In genomic region chr10:97633921-97634320, GRCh38 we compare ENCODE assay signal across 6 cellular contexts. TPM values are rescaled to one million over a fixed set of nuclear protein-coding genes. Genes with fewer than 3 reads are reported as not detected.
DNase-seq lines count a peak whose midpoint lies in the region; TF ChIP-seq lines count a peak whose summit lies in the region.

No MANE protein-coding gene starts in this region.

- H3K4me2 ChIP-seq in Karpas-422 (ENCODE audit: low read depth, low read length, poor library complexity, severe bottlenecking) = no peak overlapping the region

- no peaks in the 10 kb centered on the region for H3K9me2 ChIP-seq in Karpas-422 (replicated peaks; ENCODE audit: insufficient read depth, low read length)

- H2AFZ ChIP-seq in Karpas-422 (ENCODE audit: low read length) = no peak overlapping the region

- 0 out of 2 replicates have a peak, but pooled peaks have one; percentile 19 for TF ChIP-seq CTCF in A673 (conservative IDR thresholded peaks at IDR 0.05; ENCODE audit: low read depth, low read length)

- POLR2A ChIA-PET in A673 (lab: Charles Lee; ENCODE audit: low non-redundant PET) = no interaction called here

- intact Hi-C loops in A673 (cut with micrococcal nuclease; ENCODE audit: unreplicated experiment) = no loop called here

- H4K20me1 ChIP-seq in Karpas-422 (ENCODE audit: insufficient read depth, low read depth, low read length) = no peaks in the 10 kb centered on the region

- peaks cover 12% of the 10 kb centered on the region for H3K4me1 ChIP-seq in A673 (ENCODE audit: insufficient read depth, low read length, poor library complexity, severe bottlenecking)
- no peaks in the 10 kb centered on the region for H3K4me1 ChIP-seq in ectodermal cell (ENCODE audit: control insufficient read depth, insufficient read depth, low read length)
- no peaks in the 10 kb centered on the region for H3K4me1 ChIP-seq in Karpas-422 (ENCODE audit: low read length)

- H3K79me2 ChIP-seq in Karpas-422 (ENCODE audit: low read length) = no peaks in the 10 kb centered on the region

- H3K4me3 ChIP-seq in A673 (ENCODE audit: low read depth, low read length, poor library complexity, severe bottlenecking) (peak overlapping the region; percentile 74), ectodermal cell (ENCODE audit: insufficient read depth, low read depth, low read length) (peak overlapping the region; percentile 63), skeletal muscle cell (ENCODE audit: low read depth, low read length) (peak overlapping the region; percentile 90), Karpas-422 (ENCODE audit: low read length) (no peak overlapping the region)

- H3K36me3 ChIP-seq in A673 (ENCODE audit: insufficient read depth, low read length, poor library complexity, severe bottlenecking) (no peaks in the 10 kb centered on the region), ectodermal cell (ENCODE audit: control insufficient read depth, insufficient read depth, low read length) (no peaks in the 10 kb centered on the region), Karpas-422 (ENCODE audit: insufficient read depth, low read length) (no peaks in the 10 kb centered on the region)

- H3K9ac ChIP-seq in Karpas-422 (ENCODE audit: low read length) = no peak overlapping the region

- DNase-seq in A673 (ENCODE audit: low spot score) (peak; percentile 43), NCI-H146 treated with DMSO at 0.1 percent for 48 hours (lab: John Stamatoyannopoulos, UW; ENCODE audit: unreplicated experiment) (peak; percentile 18), skeletal muscle cell (ENCODE audit: low read depth) (no peak), Karpas-422 (no peak), NCI-H774 (lab: John Stamatoyannopoulos, UW) (no peak)

- H3K27ac ChIP-seq in A673 (ENCODE audit: low read depth, low read length, poor library complexity, severe bottlenecking) (peak overlapping the region; percentile 35), ectodermal cell (ENCODE audit: insufficient read depth, low read depth, low read length, poor library complexity, severe bottlenecking) (no peak overlapping the region), Karpas-422 (ENCODE audit: low read length) (no peak overlapping the region)

- H3K27me3 ChIP-seq in A673 (replicated peaks; ENCODE audit: insufficient read depth, low read depth, low read length, poor library complexity) = no peaks in the 10 kb centered on the region
- H3K27me3 ChIP-seq in ectodermal cell (ENCODE audit: control insufficient read depth, insufficient read depth, low read length, poor library complexity, severe bottlenecking) = no peaks in the 10 kb centered on the region
- no peaks in the 10 kb centered on the region for H3K27me3 ChIP-seq in Karpas-422 (ENCODE audit: low read length)

- BruUV-seq in A673 (replicated peaks; lab: Mats Ljungman, UMichigan) = no TSS peak

- H3K9me3 ChIP-seq in A673 (ENCODE audit: low read depth, low read length, poor library complexity, severe bottlenecking) (no peaks in the 10 kb centered on the region), ectodermal cell (ENCODE audit: control insufficient read depth, low read length) (no peaks in the 10 kb centered on the region), Karpas-422 (ENCODE audit: low read length) (no peaks in the 10 kb centered on the region)

- 86 to 90% methylated on average over 8 of the region's 8 CpGs for WGBS in ectodermal cell, 2 experiments

- CTCF ChIA-PET in A673 (lab: Charles Lee) = no interaction called here

RNA-seq across cellular contexts. Expression of gene MORN4, which starts 0.6 kb away (rescaled TPM):
- total RNA-seq in A673 (2021) = 8.4 and 13.4 TPM in 2 replicates
- polyA plus RNA-seq in ectodermal cell (2013, experiment 1 of 4) = 34.3 TPM
- polyA plus RNA-seq in ectodermal cell (2013, experiment 2 of 4) = 33.3 TPM
- polyA plus RNA-seq in ectodermal cell (2013, experiment 3 of 4) = 30.6 TPM
- 30.6 TPM for polyA plus RNA-seq in ectodermal cell (2013, experiment 4 of 4)
- not detected in 2 replicates for total RNA-seq in Karpas-422 (2014; rRNA removed; shearing (Covaris generic); ENCODE audit: low replicate concordance)

RNA-seq across cellular contexts. Expression of gene PI4K2A, which starts 6.5 kb away (rescaled TPM):
- 21.3 and 23.6 TPM in 2 replicates for total RNA-seq in A673 (2021)
- 22.9 TPM for polyA plus RNA-seq in ectodermal cell (2013, experiment 1 of 4)
- polyA plus RNA-seq in ectodermal cell (2013, experiment 2 of 4) = 25.3 TPM
- polyA plus RNA-seq in ectodermal cell (2013, experiment 3 of 4) = 16.9 TPM
- 18.3 TPM for polyA plus RNA-seq in ectodermal cell (2013, experiment 4 of 4)
- total RNA-seq in Karpas-422 (2014; rRNA removed; shearing (Covaris generic); ENCODE audit: low replicate concordance) = 4.4 and 8.3 TPM in 2 replicates

RNA-seq across cellular contexts. Expression of gene C10orf62, which starts 44.4 kb away (rescaled TPM):
- not detected in 2 replicates for total RNA-seq in A673 (2021)
- polyA plus RNA-seq in ectodermal cell (2013, experiment 1 of 4) = not detected
- not detected for polyA plus RNA-seq in ectodermal cell (2013, experiment 2 of 4)
- not detected for polyA plus RNA-seq in ectodermal cell (2013, experiment 3 of 4)
- polyA plus RNA-seq in ectodermal cell (2013, experiment 4 of 4) = not detected
- not detected in 2 replicates for total RNA-seq in Karpas-422 (2014; rRNA removed; shearing (Covaris generic); ENCODE audit: low replicate concordance)

RNA-seq across cellular contexts. Expression of gene HOGA1, which starts 49.7 kb away (rescaled TPM):
- not detected in 2 replicates for total RNA-seq in A673 (2021)
- 1.1 TPM for polyA plus RNA-seq in ectodermal cell (2013, experiment 1 of 4)
- polyA plus RNA-seq in ectodermal cell (2013, experiment 2 of 4) = 1.2 TPM
- 0.96 TPM for polyA plus RNA-seq in ectodermal cell (2013, experiment 3 of 4)
- 0.65 TPM for polyA plus RNA-seq in ectodermal cell (2013, experiment 4 of 4)
- total RNA-seq in Karpas-422 (2014; rRNA removed; shearing (Covaris generic); ENCODE audit: low replicate concordance) = 0.79 TPM in 1 of 2 replicates, not detected in the other

RNA-seq across cellular contexts. Expression of gene AVPI1, which starts 53.1 kb away (rescaled TPM):
- 2.4 and 2.6 TPM in 2 replicates for total RNA-seq in A673 (2021)
- polyA plus RNA-seq in ectodermal cell (2013, experiment 1 of 4) = 4.5 TPM
- 3.6 TPM for polyA plus RNA-seq in ectodermal cell (2013, experiment 2 of 4)
- polyA plus RNA-seq in ectodermal cell (2013, experiment 3 of 4) = 2.6 TPM
- 4.4 TPM for polyA plus RNA-seq in ectodermal cell (2013, experiment 4 of 4)
- not detected in 2 replicates for total RNA-seq in Karpas-422 (2014; rRNA removed; shearing (Covaris generic); ENCODE audit: low replicate concordance)

Comparison
In these comparisons a context has a peak if more than half of its experiments do, and no peak if none do; other contexts are left out.
1. DNase-seq: peak in A673 (single experiment) and NCI-H146 treated with DMSO at 0.1 percent for 48 hours (single experiment); none in skeletal muscle cell (single experiment), Karpas-422 (single experiment) and NCI-H774 (single experiment).